In genomic region chr20:23419995-23420901, GRCh38 we compare ENCODE assay signal across 8 cellular contexts. TPM values are rescaled to one million over a fixed set of nuclear protein-coding genes. Genes with fewer than 3 reads are reported as not detected.
DNase-seq lines count a peak whose midpoint lies in the region; ATAC-seq lines count a peak whose summit lies in the region.

No MANE protein-coding gene starts in this region.

- H3K79me2 ChIP-seq in mesendoderm (ENCODE audit: control insufficient read depth, insufficient read depth, low read length) = peaks cover 10% of the 10 kb centered on the region

- H3K27ac ChIP-seq in mesendoderm (ENCODE audit: low read depth, low read length) = peak overlapping the region; percentile 57

- peak overlapping the region; percentile 43 for H3K4ac ChIP-seq in mesendoderm (ENCODE audit: low read depth, low read length)

- CTCF ChIA-PET in activated CD4-positive, alpha-beta memory T cell treated with anti-CD3 and anti-CD28 coated beads for 36 hours (lab: Charles Lee) = interaction anchor here (0.8 to 3.1 kb wide), 8 partner anchors 20 to 162 kb away, joined by 3 to 32 read pairs (median 5); partner anchors contain the start of gene NXT1

- no CpG with 5 or more reads among the region's 58 CpGs for WGBS in mesendoderm (ENCODE audit: extremely low coverage, insufficient coverage, low lambda C conversion rate)

- H3K36me3 Mint-ChIP-seq in activated CD4-positive, alpha-beta memory T cell treated with anti-CD3 and anti-CD28 coated beads for 36 hours = no peaks in the 10 kb centered on the region

- no peak overlapping the region for H3K23ac ChIP-seq in mesendoderm (ENCODE audit: low read length)

- peak overlapping the region; percentile 93 for H3K56ac ChIP-seq in mesendoderm (ENCODE audit: low read length)

- H3K18ac ChIP-seq in mesendoderm (ENCODE audit: low read length) = peak overlapping the region; percentile 96

- peaks cover 4% of the 10 kb centered on the region for H3K79me1 ChIP-seq in mesendoderm (ENCODE audit: low read length)

- H3K27ac Mint-ChIP-seq in activated CD4-positive, alpha-beta memory T cell treated with anti-CD3 and anti-CD28 coated beads for 36 hours = peak overlapping the region; percentile 73

- H3K9me3 Mint-ChIP-seq in activated CD4-positive, alpha-beta memory T cell treated with anti-CD3 and anti-CD28 coated beads for 36 hours = no peaks in the 10 kb centered on the region

- H3K4me3 ChIP-seq in mesendoderm (ENCODE audit: low read length) = peak overlapping the region; percentile 87

- no peaks in the 10 kb centered on the region for H3K27me3 ChIP-seq in mesendoderm (ENCODE audit: insufficient read depth, low read length, poor library complexity)

- H3K4me1 Mint-ChIP-seq in activated CD4-positive, alpha-beta memory T cell treated with anti-CD3 and anti-CD28 coated beads for 36 hours (ENCODE audit: low read depth) = peaks cover 33% of the 10 kb centered on the region

- H2AK5ac ChIP-seq in mesendoderm (ENCODE audit: low read length) = no peak overlapping the region

- peak; percentile 32 for DNase-seq in CD1c-positive myeloid dendritic cell (ENCODE audit: extremely low spot score)
- peak; percentile 39 for DNase-seq in NCI-H1105 treated with DMSO at 0.1 percent for 48 hours (lab: John Stamatoyannopoulos, UW)
- DNase-seq in activated CD4-positive, alpha-beta memory T cell treated with anti-CD3 and anti-CD28 coated beads for 36 hours = peak; percentile 63
- peak; percentile 27 for DNase-seq in effector CD8-positive, alpha-beta T cell (lab: John Stamatoyannopoulos, UW)
- DNase-seq in mesendoderm = peak; percentile 34
- peak; percentile 8 for DNase-seq in stimulated activated CD8-positive, alpha-beta memory T cell treated with anti-CD3 and anti-CD28 coated beads, Interleukin-7, amount 100 ng/mL, for 24 hours (ENCODE audit: low read depth)
- DNase-seq in NCI-H446 (lab: John Stamatoyannopoulos, UW) = no peak

- H3K27me3 Mint-ChIP-seq in activated CD4-positive, alpha-beta memory T cell treated with anti-CD3 and anti-CD28 coated beads for 36 hours = peaks cover 7% of the 10 kb centered on the region

- H3K4me2 ChIP-seq in mesendoderm (ENCODE audit: low read length) = peak overlapping the region; percentile 40

- no peak overlapping the region for H4K5ac ChIP-seq in mesendoderm (ENCODE audit: low read length)

- H2BK15ac ChIP-seq in mesendoderm (replicated peaks; ENCODE audit: low read depth) = no peak overlapping the region

- H3K9ac ChIP-seq in mesendoderm (ENCODE audit: low read length) = peak overlapping the region; percentile 89

- no peak overlapping the region for H2BK5ac ChIP-seq in mesendoderm (ENCODE audit: low read length)

- ATAC-seq in GM21515 (IDR thresholded peaks at IDR 0.05; ENCODE audit: unreplicated experiment) = peak; percentile 37

- peak overlapping the region; percentile 80 for H3K4me3 Mint-ChIP-seq in activated CD4-positive, alpha-beta memory T cell treated with anti-CD3 and anti-CD28 coated beads for 36 hours

- H4K8ac ChIP-seq in mesendoderm (ENCODE audit: low read depth, low read length) = peak overlapping the region; percentile 1

- intact Hi-C loops in activated CD4-positive, alpha-beta memory T cell treated with anti-CD3 and anti-CD28 coated beads for 36 hours (cut with micrococcal nuclease) = loop anchor here (1.0 to 10.0 kb wide), 7 partner anchors 20 to 275 kb away; partner anchors contain the start of genes CST8, GZF1 and NXT1

- no peak overlapping the region for H2BK120ac ChIP-seq in mesendoderm (ENCODE audit: low read depth, low read length)

- POLR2A ChIA-PET in activated CD4-positive, alpha-beta memory T cell treated with anti-CD3 and anti-CD28 coated beads for 36 hours (lab: Charles Lee) = interaction anchor here (0.8 to 2.8 kb wide), 5 partner anchors 11 to 77 kb away, joined by 3 to 28 read pairs (median 5); partner anchors contain the start of gene NXT1

- peaks cover 4% of the 10 kb centered on the region for H3K4me1 ChIP-seq in mesendoderm (ENCODE audit: control insufficient read depth, low read depth, low read length)

- H3K36me3 ChIP-seq in mesendoderm (ENCODE audit: control insufficient read depth, insufficient read depth, low read length) = no peaks in the 10 kb centered on the region

RNA-seq across cellular contexts. Expression of gene NAPB, which starts 1.0 kb away (rescaled TPM):
- total RNA-seq in activated CD4-positive, alpha-beta memory T cell treated with anti-CD3 and anti-CD28 coated beads for 36 hours = 1 to 10 TPM; 7.3 to 7.6 TPM
- 4.2 TPM for polyA plus RNA-seq in mesendoderm (2013, experiment 1 of 2)
- polyA plus RNA-seq in mesendoderm (2013, experiment 2 of 2) = 4.4 TPM

RNA-seq across cellular contexts. Expression of gene CSTL1, which starts 19.2 kb away (rescaled TPM):
- not detected for total RNA-seq in activated CD4-positive, alpha-beta memory T cell treated with anti-CD3 and anti-CD28 coated beads for 36 hours
- not detected for polyA plus RNA-seq in mesendoderm (2013, experiment 1 of 2)
- not detected for polyA plus RNA-seq in mesendoderm (2013, experiment 2 of 2)

RNA-seq across cellular contexts. Expression of gene CST11, which starts 32.4 kb away (rescaled TPM):
- not detected for total RNA-seq in activated CD4-positive, alpha-beta memory T cell treated with anti-CD3 and anti-CD28 coated beads for 36 hours
- 0.46 TPM for polyA plus RNA-seq in mesendoderm (2013, experiment 1 of 2)
- polyA plus RNA-seq in mesendoderm (2013, experiment 2 of 2) = 0.71 TPM

RNA-seq across cellular contexts. Expression of gene GZF1, which starts 58.3 kb away (rescaled TPM):
- total RNA-seq in activated CD4-positive, alpha-beta memory T cell treated with anti-CD3 and anti-CD28 coated beads for 36 hours = 1 to 10 TPM; 6.6 to 7.5 TPM
- polyA plus RNA-seq in mesendoderm (2013, experiment 1 of 2) = 7.1 TPM
- 7.1 TPM for polyA plus RNA-seq in mesendoderm (2013, experiment 2 of 2)

Comparison
In these comparisons a context has a peak if more than half of its experiments do, and no peak if none do; other contexts are left out.
1. DNase-seq: peak in CD1c-positive myeloid dendritic cell (single experiment), NCI-H1105 treated with DMSO at 0.1 percent for 48 hours (single experiment), activated CD4-positive, alpha-beta memory T cell treated with anti-CD3 and anti-CD28 coated beads for 36 hours (single experiment), effector CD8-positive, alpha-beta T cell (single experiment), mesendoderm (single experiment) and stimulated activated CD8-positive, alpha-beta memory T cell treated with anti-CD3 and anti-CD28 coated beads, Interleukin-7, amount 100 ng/mL, for 24 hours (single experiment); none in NCI-H446 (0 of 2).